In genomic region chr4:112184438-112184837, GRCh38 we compare ENCODE assay signal across 26 cellular contexts.
"Had no signal": no experiment of that assay in that cellular context is flagged by ENCODE, and none has a peak within 500 bp of the region (broad histone marks: within the 10 kb centered on the region; RNA-seq: fewer than 3 reads in every experiment).

No MANE protein-coding gene starts in this region.

- H3K36me3 Mint-ChIP-seq: WTC11 had no signal

- H3K4me3 Mint-ChIP-seq: activated CD4-positive, alpha-beta memory T cell treated with anti-CD3 and anti-CD28 coated beads for 36 hours; activated CD4-positive, alpha-beta T cell treated with anti-CD3 and anti-CD28 coated beads, Interleukin-2, amount 10 ng/mL, durations not matched to agents 24 days and 14 days; activated naive CD8-positive, alpha-beta T cell treated with anti-CD3 and anti-CD28 coated beads for 36 hours; activated T-helper 1 cell treated with anti-CD3 and anti-CD28 coated beads, Interleukin-12 subunit alpha, Interleukin-12 subunit beta, Interleukin-2, Interleukin-4 antibody, amounts not matched to agents 30 ng/mL and 10 ng/mL and 1 ng/mL, durations not matched to agents 14 hours and 24 hours and 36 hours; T-helper 1 cell treated with Interleukin-12 subunit alpha and Interleukin-12 subunit beta and Interleukin-4 antibody, amounts not matched to agents 30 μg/mL and 1 μg/mL, for 36 hours; WTC11 had no signal

- H3K36me3 ChIP-seq: MG63 had no signal

- H3K27me3 Mint-ChIP-seq: activated CD4-positive, alpha-beta memory T cell treated with anti-CD3 and anti-CD28 coated beads for 36 hours; activated CD4-positive, alpha-beta T cell treated with anti-CD3 and anti-CD28 coated beads, Interleukin-2, amount 10 ng/mL, durations not matched to agents 24 days and 14 days; activated naive CD8-positive, alpha-beta T cell treated with anti-CD3 and anti-CD28 coated beads for 36 hours had no signal

- H3K27ac Mint-ChIP-seq: activated CD4-positive, alpha-beta memory T cell treated with anti-CD3 and anti-CD28 coated beads for 36 hours; activated CD4-positive, alpha-beta T cell treated with anti-CD3 and anti-CD28 coated beads, Interleukin-2, amount 10 ng/mL, durations not matched to agents 24 days and 14 days; activated naive CD8-positive, alpha-beta T cell treated with anti-CD3 and anti-CD28 coated beads for 36 hours; activated T-helper 1 cell treated with anti-CD3 and anti-CD28 coated beads, Interleukin-12 subunit alpha, Interleukin-12 subunit beta, Interleukin-2, Interleukin-4 antibody, amounts not matched to agents 30 ng/mL and 10 ng/mL and 1 ng/mL, durations not matched to agents 14 hours and 24 hours and 36 hours; T-helper 1 cell treated with Interleukin-12 subunit alpha and Interleukin-12 subunit beta and Interleukin-4 antibody, amounts not matched to agents 30 μg/mL and 1 μg/mL, for 36 hours; WTC11 had no signal

- H3K4me3 ChIP-seq: MG63 had no signal

- H3K27me3 ChIP-seq: MG63 had no signal

- DNase-seq: activated CD4-positive, alpha-beta memory T cell treated with anti-CD3 and anti-CD28 coated beads for 36 hours; activated CD4-positive, alpha-beta T cell treated with anti-CD3 and anti-CD28 coated beads, Interleukin-2, amount 10 ng/mL, durations not matched to agents 24 days and 14 days; activated CD4-positive, CD25-positive, alpha-beta regulatory T cell treated with anti-CD3 and anti-CD28 coated beads, Interleukin-2, amount 50 U/mL, for 72 hours; activated CD8-positive, alpha-beta memory T cell treated with anti-CD3 and anti-CD28 coated beads, Interleukin-2, amount 50 U/mL, for 4 hours; activated effector memory CD4-positive, alpha-beta T cell treated with anti-CD3 and anti-CD28 coated beads, Interleukin-2, amount 50 U/mL, for 16 hours; activated naive CD4-positive, alpha-beta T cell treated with Interleukin-2 at 50 U/mL for 16 hours; activated naive CD8-positive, alpha-beta T cell treated with anti-CD3 and anti-CD28 coated beads for 36 hours; activated T-cell treated with anti-CD3 and anti-CD28 coated beads, Interleukin-2, amount 50 U/mL, for 1 hour; cerebellar nuclear complex; MG63; MV-4-11; NCI-H1092 treated with DMSO at 0.1 percent for 48 hours; NCI-H1436; NCI-H1694 treated with DMSO at 0.1 percent for 48 hours; NCI-H2029 treated with DMSO at 0.1 percent for 48 hours; NCI-H345; NCI-H510A; NCI-H526 treated with DMSO at 0.1 percent for 48 hours; NCI-H82; PC-3; SHP77 treated with DMSO at 0.1 percent for 48 hours had no signal

- FAIRE-seq: colon, RCC 7860 had no signal

- ATAC-seq: PC-3, WTC11 had no signal

- H3K9me3 Mint-ChIP-seq: activated CD4-positive, alpha-beta memory T cell treated with anti-CD3 and anti-CD28 coated beads for 36 hours; activated CD4-positive, alpha-beta T cell treated with anti-CD3 and anti-CD28 coated beads, Interleukin-2, amount 10 ng/mL, durations not matched to agents 24 days and 14 days; activated naive CD8-positive, alpha-beta T cell treated with anti-CD3 and anti-CD28 coated beads for 36 hours; activated T-helper 1 cell treated with anti-CD3 and anti-CD28 coated beads, Interleukin-12 subunit alpha, Interleukin-12 subunit beta, Interleukin-2, Interleukin-4 antibody, amounts not matched to agents 30 ng/mL and 10 ng/mL and 1 ng/mL, durations not matched to agents 14 hours and 24 hours and 36 hours; T-helper 1 cell treated with Interleukin-12 subunit alpha and Interleukin-12 subunit beta and Interleukin-4 antibody, amounts not matched to agents 30 μg/mL and 1 μg/mL, for 36 hours; WTC11 had no signal

- H3K9me3 ChIP-seq: MG63 had no signal
